ENCODE assay signal across 9 cellular contexts in the genomic region with DNA sequence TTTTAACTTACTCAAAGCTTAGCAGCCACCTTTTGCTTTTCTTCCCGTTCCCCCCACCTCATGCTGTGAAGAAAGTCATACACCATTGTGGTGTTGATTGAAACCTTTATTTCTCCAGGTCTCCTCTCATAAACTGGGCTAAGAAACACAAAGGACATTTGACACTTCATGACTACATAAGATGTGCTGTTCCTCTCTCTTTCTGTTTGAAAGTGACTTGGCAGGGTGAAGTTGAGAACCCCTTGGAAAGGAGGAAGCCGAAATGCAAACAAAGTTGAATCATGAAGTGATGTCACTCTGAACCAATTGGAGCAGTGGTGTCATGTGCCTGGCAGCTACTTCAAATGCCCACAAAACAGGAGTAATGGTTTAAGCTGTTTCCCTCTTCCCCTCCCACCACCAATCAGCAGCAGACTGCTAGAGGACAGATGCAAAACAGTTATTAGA.
A peak's percentile ranks its signal among the peaks of the same experiment; 100 is the strongest.
DNase-seq lines count a peak whose midpoint lies in the region; ATAC-seq and TF ChIP-seq lines count a peak whose summit lies in the region.
"Had no signal": no experiment of that assay in that cellular context is flagged by ENCODE, and none has a peak within 500 bp of the region (broad histone marks: within the 10 kb centered on the region; RNA-seq: fewer than 3 reads in every experiment).

No MANE protein-coding gene starts in this region.

- TF ChIP-seq CTCF in fibroblast of pulmonary artery (IDR thresholded peaks at IDR 0.05; ENCODE audit: low read length, missing control alignments) (no peak), coronary artery (IDR thresholded peaks at IDR 0.05) (no peak)

- no peaks in the 10 kb centered on the region for H3K9me3 Mint-ChIP-seq in stimulated activated effector memory CD8-positive, alpha-beta T cell treated with anti-CD3 and anti-CD28 coated beads, Interleukin-12 subunit alpha, Interleukin-12 subunit beta, amount 100 ng/mL, for 72 hours

- H3K27ac Mint-ChIP-seq in stimulated activated effector memory CD8-positive, alpha-beta T cell treated with anti-CD3 and anti-CD28 coated beads, Interleukin-12 subunit alpha, Interleukin-12 subunit beta, amount 100 ng/mL, for 72 hours = no peak overlapping the region
- H3K27ac Mint-ChIP-seq: dendritic cell treated with granulocyte-macrophage colony-stimulating factor and Interleukin-4, amounts not matched to agents 40 ng/mL and 50 ng/mL, for 4 days had no signal

- DNase-seq in HCEC 1CT = peak; percentile 69
- DNase-seq in NCI-H69 (lab: John Stamatoyannopoulos, UW) = peak; percentile 47
- DNase-seq in fibroblast of pulmonary artery (ENCODE audit: low read depth) = peak; percentile 64
- DNase-seq in stimulated activated effector memory CD8-positive, alpha-beta T cell treated with anti-CD3 and anti-CD28 coated beads, Interleukin-12 subunit alpha, Interleukin-12 subunit beta, amount 100 ng/mL, for 72 hours (ENCODE audit: low spot score in 2 of 2) = no peak
- DNase-seq in Ammon's horn (ENCODE audit: low spot score) = no peak
- no peak for DNase-seq in cerebellum (ENCODE audit: low spot score)
- no peak for DNase-seq in coronary artery (ENCODE audit: low spot score)
- DNase-seq: small intestine had no signal

- H3K4me1 Mint-ChIP-seq in stimulated activated effector memory CD8-positive, alpha-beta T cell treated with anti-CD3 and anti-CD28 coated beads, Interleukin-12 subunit alpha, Interleukin-12 subunit beta, amount 100 ng/mL, for 72 hours = no peaks in the 10 kb centered on the region

- no peak overlapping the region for H3K4me3 Mint-ChIP-seq in stimulated activated effector memory CD8-positive, alpha-beta T cell treated with anti-CD3 and anti-CD28 coated beads, Interleukin-12 subunit alpha, Interleukin-12 subunit beta, amount 100 ng/mL, for 72 hours
- H3K4me3 Mint-ChIP-seq: dendritic cell treated with granulocyte-macrophage colony-stimulating factor and Interleukin-4, amounts not matched to agents 40 ng/mL and 50 ng/mL, for 4 days had no signal

- H3K27ac ChIP-seq in coronary artery = peak overlapping the region in 1 of 2 donors; percentile 5

- H3K4me3 ChIP-seq in fibroblast of pulmonary artery (replicated peaks; ENCODE audit: low read depth, low read length) (no peak overlapping the region), coronary artery (no peak overlapping the region)

- peak; percentile 34 for ATAC-seq in stimulated activated effector memory CD8-positive, alpha-beta T cell treated with anti-CD3 and anti-CD28 coated beads, Interleukin-12 subunit alpha, Interleukin-12 subunit beta, amount 100 ng/mL, for 72 hours

- H3K36me3 Mint-ChIP-seq in stimulated activated effector memory CD8-positive, alpha-beta T cell treated with anti-CD3 and anti-CD28 coated beads, Interleukin-12 subunit alpha, Interleukin-12 subunit beta, amount 100 ng/mL, for 72 hours = no peaks in the 10 kb centered on the region

Comparison
In these comparisons a context has a peak if more than half of its experiments do, and no peak if none do; other contexts are left out.
1. DNase-seq: peak in HCEC 1CT (single experiment), NCI-H69 (single experiment) and fibroblast of pulmonary artery (single experiment); none in stimulated activated effector memory CD8-positive, alpha-beta T cell treated with anti-CD3 and anti-CD28 coated beads, Interleukin-12 subunit alpha, Interleukin-12 subunit beta, amount 100 ng/mL, for 72 hours (0 of 2), Ammon's horn (single experiment), cerebellum (single experiment) and coronary artery (single experiment).